In genomic region chr11:3037945-3038271, GRCh38 we compare ENCODE assay signal across 1 cellular context.
TF ChIP-seq lines count a peak whose summit lies in the region.

No MANE protein-coding gene starts in this region.

TF ChIP-seq in IMR-90, 13 proteins besides CTCF, POLR2A, EP300 and RAD21:
- TF ChIP-seq MAFK (IDR thresholded peaks at IDR 0.05; ENCODE audit: low read depth, low read length) (no peak), SMC3 (IDR thresholded peaks at IDR 0.05; ENCODE audit: low read depth, low read length) (no peak), ELK1 (IDR thresholded peaks at IDR 0.05; ENCODE audit: borderline replicate concordance, low read depth, low read length) (no peak), NFE2L2 (IDR thresholded peaks at IDR 0.05; ENCODE audit: low read depth, low read length) (no peak), RCOR1 (IDR thresholded peaks at IDR 0.05; ENCODE audit: insufficient replicate concordance, low read length) (no peak), USF2 (IDR thresholded peaks at IDR 0.05; ENCODE audit: low read depth, low read length) (no peak), RFX5 (IDR thresholded peaks at IDR 0.05; ENCODE audit: low read depth, low read length) (no peak)
